In the genomic region with DNA sequence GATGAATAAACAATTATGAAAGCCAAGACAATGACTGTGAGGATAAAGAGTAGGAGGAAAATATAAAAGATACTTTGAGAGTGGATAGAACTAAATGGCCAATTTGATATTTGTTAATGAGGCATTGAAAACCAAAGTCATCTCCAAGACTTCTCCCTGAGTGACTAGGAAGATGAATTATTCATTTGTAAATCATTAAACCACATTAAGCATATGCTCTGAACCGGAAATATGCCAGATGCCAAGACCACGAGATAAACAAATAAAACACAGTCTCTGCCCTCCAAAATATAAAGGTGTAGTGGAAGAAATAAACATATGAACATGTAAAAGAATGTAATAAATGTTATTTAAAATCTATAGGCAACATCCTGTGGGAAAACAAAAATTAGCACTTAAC, we compare ENCODE assay signal across 22 cellular contexts.
"Had no signal": no experiment of that assay in that cellular context is flagged by ENCODE, and none has a peak within 500 bp of the region (broad histone marks: within the 10 kb centered on the region; RNA-seq: fewer than 3 reads in every experiment).

No MANE protein-coding gene starts in this region.

- H3K9me3 ChIP-seq: prostate gland, right atrium auricular region, spleen, upper lobe of left lung had no signal

- H3K27me3 Mint-ChIP-seq: activated naive CD4-positive, alpha-beta T cell treated with anti-CD3 and anti-CD28 coated beads, Interleukin-2, amount 50 U/mL, for 24 hours; brain; dendritic cell treated with granulocyte-macrophage colony-stimulating factor and Interleukin-4, amounts not matched to agents 40 ng/mL and 50 ng/mL, for 4 days had no signal

- H3K27me3 ChIP-seq: right atrium auricular region, spleen, upper lobe of left lung had no signal

- H3K4me1 ChIP-seq: prostate gland, right atrium auricular region, spleen, upper lobe of left lung had no signal

- H3K27ac Mint-ChIP-seq: activated CD8-positive, alpha-beta T cell treated with anti-CD3 and anti-CD28 coated beads, Interleukin-2, amount 10 ng/mL, durations not matched to agents 7 days and 5 days; activated naive CD4-positive, alpha-beta T cell treated with anti-CD3 and anti-CD28 coated beads, Interleukin-2, amount 50 U/mL, for 24 hours; activated T-helper 1 cell treated with anti-CD3 and anti-CD28 coated beads, Interleukin-12 subunit alpha, Interleukin-12 subunit beta, Interleukin-2, Interleukin-4 antibody, amounts not matched to agents 30 ng/mL and 10 ng/mL and 1 ng/mL, durations not matched to agents 14 hours and 24 hours and 36 hours; brain; dendritic cell treated with granulocyte-macrophage colony-stimulating factor and Interleukin-4, amounts not matched to agents 40 ng/mL and 50 ng/mL, for 4 days; natural killer cell had no signal

- H3K4me3 ChIP-seq: prostate gland, right atrium auricular region, spleen, upper lobe of left lung had no signal

- H3K27ac ChIP-seq: prostate gland, right atrium auricular region, spleen, upper lobe of left lung had no signal

- H3K36me3 ChIP-seq: prostate gland, right atrium auricular region, spleen, upper lobe of left lung had no signal

- H3K36me3 Mint-ChIP-seq: activated naive CD4-positive, alpha-beta T cell treated with anti-CD3 and anti-CD28 coated beads, Interleukin-2, amount 50 U/mL, for 24 hours; brain; natural killer cell had no signal

- H3K9me3 Mint-ChIP-seq: activated naive CD4-positive, alpha-beta T cell treated with anti-CD3 and anti-CD28 coated beads, Interleukin-2, amount 50 U/mL, for 24 hours had no signal

- H3K4me1 Mint-ChIP-seq: activated naive CD4-positive, alpha-beta T cell treated with anti-CD3 and anti-CD28 coated beads, Interleukin-2, amount 50 U/mL, for 24 hours; brain; natural killer cell had no signal

- H3K4me3 Mint-ChIP-seq: activated CD8-positive, alpha-beta T cell treated with anti-CD3 and anti-CD28 coated beads, Interleukin-2, amount 10 ng/mL, durations not matched to agents 7 days and 5 days; activated naive CD4-positive, alpha-beta T cell treated with anti-CD3 and anti-CD28 coated beads, Interleukin-2, amount 50 U/mL, for 24 hours; activated T-helper 1 cell treated with anti-CD3 and anti-CD28 coated beads, Interleukin-12 subunit alpha, Interleukin-12 subunit beta, Interleukin-2, Interleukin-4 antibody, amounts not matched to agents 30 ng/mL and 10 ng/mL and 1 ng/mL, durations not matched to agents 14 hours and 24 hours and 36 hours; brain; dendritic cell treated with granulocyte-macrophage colony-stimulating factor and Interleukin-4, amounts not matched to agents 40 ng/mL and 50 ng/mL, for 4 days; natural killer cell had no signal

- DNase-seq: activated CD4-positive, alpha-beta T cell treated with anti-CD3 and anti-CD28 coated beads for 1 hour; activated CD4-positive, alpha-beta T cell treated with anti-CD3 and anti-CD28 coated beads, Interleukin-2, amount 50 U/mL, for 1 hour; activated CD8-positive, alpha-beta T cell treated with anti-CD3 and anti-CD28 coated beads, Interleukin-2, amount 10 ng/mL, durations not matched to agents 7 days and 5 days; activated gamma-delta T cell; anterior cingulate cortex; effector CD4-positive, alpha-beta T cell; foreskin melanocyte; hypothalamus; left cardiac atrium; midbrain; natural killer cell; spleen; stimulated activated CD4-positive, alpha-beta T cell treated with anti-CD3 and anti-CD28 coated beads, Interleukin-4, amount 100 ng/mL, for 1 hour; stimulated activated naive CD4-positive, alpha-beta T cell treated with Interleukin-2 at 50 U/mL for 16 hours; T-helper 9 cell; upper lobe of left lung had no signal
